ENCODE assay signal across 9 cellular contexts in genomic region chr18:46042571-46043123, GRCh38. TPM values are rescaled to one million over a fixed set of nuclear protein-coding genes. Genes with fewer than 3 reads are reported as not detected.
DNase-seq lines count a peak whose midpoint lies in the region; ATAC-seq and TF ChIP-seq lines count a peak whose summit lies in the region.
"Had no signal": no experiment of that assay in that cellular context is flagged by ENCODE, and none has a peak within 500 bp of the region (broad histone marks: within the 10 kb centered on the region; RNA-seq: fewer than 3 reads in every experiment).

No MANE protein-coding gene starts in this region.

- WGBS in spleen, 5 donors: 29 to 34% (median 31%) methylated on average over 3 of the region's 3 CpGs

- H3K4me1 ChIP-seq in SJSA1 (replicated peaks): peaks cover 25% of the 10 kb centered on the region
- H3K4me1 ChIP-seq in spleen: peaks cover 14 to 84% (median 56%) of the 10 kb centered on the region in 6 donors

- peak overlapping the region; percentile 13 for H3K4me3 Mint-ChIP-seq in activated T-cell treated with anti-CD3 and anti-CD28 coated beads, Interleukin-2, amount 50 U/mL, for 24 hours

- peaks cover 22% of the 10 kb centered on the region for H3K36me3 Mint-ChIP-seq in activated T-cell treated with anti-CD3 and anti-CD28 coated beads, Interleukin-2, amount 50 U/mL, for 24 hours (ENCODE audit: low read depth)

- no peaks in the 10 kb centered on the region for H3K36me3 ChIP-seq in SJSA1
- H3K36me3 ChIP-seq in spleen: peaks cover 0 to 48% (median 4%) of the 10 kb centered on the region in 6 donors

- H3K9me3 Mint-ChIP-seq in activated T-cell treated with anti-CD3 and anti-CD28 coated beads, Interleukin-2, amount 50 U/mL, for 24 hours: peaks cover 2% of the 10 kb centered on the region

- H3K27me3 Mint-ChIP-seq in activated T-cell treated with anti-CD3 and anti-CD28 coated beads, Interleukin-2, amount 50 U/mL, for 24 hours: no peaks in the 10 kb centered on the region

- H3K27ac Mint-ChIP-seq in activated T-cell treated with anti-CD3 and anti-CD28 coated beads, Interleukin-2, amount 50 U/mL, for 24 hours: peak overlapping the region; percentile 24

- H3K4me3 ChIP-seq in SJSA1 (no peak overlapping the region), epithelial cell of esophagus (ENCODE audit: low read length) (no peak overlapping the region), spleen (no peak overlapping the region)
- H3K4me3 ChIP-seq: upper lobe of left lung had no signal

- no peak for TF ChIP-seq POLR2A in spleen (IDR thresholded peaks at IDR 0.05)

- H3K27me3 ChIP-seq in SJSA1 (replicated peaks): no peaks in the 10 kb centered on the region
- H3K27me3 ChIP-seq in spleen (replicated peaks in 1 of 7): no peaks in the 10 kb centered on the region
- H3K27me3 ChIP-seq: upper lobe of left lung had no signal

- H3K9me3 ChIP-seq in SJSA1 (replicated peaks): no peaks in the 10 kb centered on the region
- no peaks in the 10 kb centered on the region for H3K9me3 ChIP-seq in spleen
- H3K9me3 ChIP-seq: upper lobe of left lung had no signal

- DNase-seq in activated T-cell treated with anti-CD3 and anti-CD28 coated beads, Interleukin-2, amount 50 U/mL, for 24 hours: no peak
- no peak for DNase-seq in activated T-cell treated with anti-CD3 and anti-CD28 coated beads, Interleukin-2, amount 50 U/mL, for 1 hour
- DNase-seq in SJSA1 (ENCODE audit: low read depth in 1 of 2, low spot score in 2 of 2) (peak; percentile 60 to 73), epithelial cell of esophagus (ENCODE audit: low read depth) (peak; percentile 55), spleen (no peak), NK-92 (lab: John Stamatoyannopoulos, UW; ENCODE audit: unreplicated experiment) (no peak), putamen (ENCODE audit: low spot score) (no peak)
- DNase-seq: upper lobe of left lung had no signal

- intact Hi-C loops in spleen (cut with DNase I; ENCODE audit: low total_unique reads): no loop called here

- H3K27ac ChIP-seq in SJSA1 (peak overlapping the region; percentile 16), spleen (peak overlapping the region in 7 of 8 donors; percentile 39 to 80 (median 69))
- H3K27ac ChIP-seq: upper lobe of left lung had no signal

- ATAC-seq in GM18502 (IDR thresholded peaks at IDR 0.05; ENCODE audit: poor library complexity, unreplicated experiment): no peak

- H3K4me1 Mint-ChIP-seq in activated T-cell treated with anti-CD3 and anti-CD28 coated beads, Interleukin-2, amount 50 U/mL, for 24 hours (ENCODE audit: low read depth): peaks cover 50% of the 10 kb centered on the region

- TF ChIP-seq CTCF in epithelial cell of esophagus (IDR thresholded peaks at IDR 0.05; ENCODE audit: insufficient read depth, low read depth, low read length, missing control alignments) (no peak), spleen (IDR thresholded peaks at IDR 0.05 in 8 of 11, conservative IDR thresholded peaks at IDR 0.05 in 3 of 11) (no peak)

RNA-seq across cellular contexts. Expression of gene PSTPIP2, which starts 29.4 kb away (rescaled TPM):
- total RNA-seq in SJSA1 (2014; rRNA removed; shearing (Covaris generic)): 4.0 and 6.8 TPM in 2 replicates
- total RNA-seq in spleen: 100 to 1,000 TPM in 6 of 7 donors, 10 to 100 TPM in 1; 69.2 to 153 (median 132) TPM
- polyA plus RNA-seq in spleen: 10 to 100 TPM; 18.3 to 58.7 (median 24.1) TPM

RNA-seq across cellular contexts. Expression of gene ATP5F1A, which starts 55.4 kb away (rescaled TPM):
- 680 and 776 TPM in 2 replicates for total RNA-seq in SJSA1 (2014; rRNA removed; shearing (Covaris generic))
- 100 to 1,000 TPM; 250 to 364 (median 271) TPM for total RNA-seq in spleen
- 100 to 1,000 TPM; 188 to 283 (median 216) TPM for polyA plus RNA-seq in spleen

Comparison
In these comparisons a context has a peak if more than half of its experiments do, and no peak if none do; other contexts are left out.
1. DNase-seq: peak in SJSA1 (2 of 2) and epithelial cell of esophagus (single experiment); none in activated T-cell treated with anti-CD3 and anti-CD28 coated beads, Interleukin-2, amount 50 U/mL, for 24 hours (single experiment), activated T-cell treated with anti-CD3 and anti-CD28 coated beads, Interleukin-2, amount 50 U/mL, for 1 hour (single experiment), spleen (single experiment), NK-92 (single experiment) and putamen (single experiment).